ENCODE assay signal across 1 cellular context in genomic region chr17:40362696-40363479, GRCh38.
TF ChIP-seq lines count a peak whose summit lies in the region.

No MANE protein-coding gene starts in this region.

TF ChIP-seq in HepG2, 621 proteins besides CTCF, POLR2A, EP300 and RAD21 (continued from another document):
- TF ChIP-seq FOXJ3 (CRISPR knock-in tag; IDR thresholded peaks at IDR 0.05; ENCODE audit: borderline replicate concordance) (no peak), DRAP1 (CRISPR knock-in tag; IDR thresholded peaks at IDR 0.05) (peak; percentile 75), MLX (CRISPR knock-in tag; IDR thresholded peaks at IDR 0.05) (peak; percentile 68; the same call in 1 of the 2 replicates), ZNF614 (CRISPR knock-in tag; IDR thresholded peaks at IDR 0.05; ENCODE audit: borderline replicate concordance) (peak; percentile 93), ZBTB21 (CRISPR knock-in tag; IDR thresholded peaks at IDR 0.05) (no peak), ONECUT2 (CRISPR knock-in tag; IDR thresholded peaks at IDR 0.05) (no peak), HES4 (CRISPR knock-in tag; IDR thresholded peaks at IDR 0.05; ENCODE audit: borderline replicate concordance) (peak; percentile 68; the same call in 1 of the 2 replicates), TBX2 (CRISPR knock-in tag; IDR thresholded peaks at IDR 0.05; ENCODE audit: borderline replicate concordance) (peak; percentile 88), NFKB2 (CRISPR knock-in tag; IDR thresholded peaks at IDR 0.05; ENCODE audit: borderline replicate concordance) (peak; percentile 98; the same call in 1 of the 2 replicates), DR1 (CRISPR knock-in tag; IDR thresholded peaks at IDR 0.05) (peak; percentile 75), ZNF317 (CRISPR knock-in tag; IDR thresholded peaks at IDR 0.05) (0 out of 2 replicates have a peak, but pooled peaks have one; percentile 57), MEIS2 (CRISPR knock-in tag; IDR thresholded peaks at IDR 0.05) (peak; percentile 88), RBFOX2 (IDR thresholded peaks at IDR 0.05; ENCODE audit: low read depth, low read length) (peak; percentile 90), IRF2 (CRISPR knock-in tag; IDR thresholded peaks at IDR 0.05) (peak; percentile 93), PITX1 (CRISPR knock-in tag; IDR thresholded peaks at IDR 0.05) (peak; percentile 61), ZNF782 (CRISPR knock-in tag; IDR thresholded peaks at IDR 0.05; ENCODE audit: borderline replicate concordance) (peak; percentile 65; the same call in 1 of the 2 replicates), GATAD2A (CRISPR knock-in tag; IDR thresholded peaks at IDR 0.05) (peak; percentile 82), ZNF383 (CRISPR knock-in tag; IDR thresholded peaks at IDR 0.05; ENCODE audit: borderline replicate concordance) (0 out of 2 replicates have a peak, but pooled peaks have one; percentile 29), ERF (CRISPR knock-in tag; IDR thresholded peaks at IDR 0.05) (peak; percentile 99), MTF1 (CRISPR knock-in tag; IDR thresholded peaks at IDR 0.05) (0 out of 2 replicates have a peak, but pooled peaks have one; percentile 58)
- TF ChIP-seq, protein P1, sequence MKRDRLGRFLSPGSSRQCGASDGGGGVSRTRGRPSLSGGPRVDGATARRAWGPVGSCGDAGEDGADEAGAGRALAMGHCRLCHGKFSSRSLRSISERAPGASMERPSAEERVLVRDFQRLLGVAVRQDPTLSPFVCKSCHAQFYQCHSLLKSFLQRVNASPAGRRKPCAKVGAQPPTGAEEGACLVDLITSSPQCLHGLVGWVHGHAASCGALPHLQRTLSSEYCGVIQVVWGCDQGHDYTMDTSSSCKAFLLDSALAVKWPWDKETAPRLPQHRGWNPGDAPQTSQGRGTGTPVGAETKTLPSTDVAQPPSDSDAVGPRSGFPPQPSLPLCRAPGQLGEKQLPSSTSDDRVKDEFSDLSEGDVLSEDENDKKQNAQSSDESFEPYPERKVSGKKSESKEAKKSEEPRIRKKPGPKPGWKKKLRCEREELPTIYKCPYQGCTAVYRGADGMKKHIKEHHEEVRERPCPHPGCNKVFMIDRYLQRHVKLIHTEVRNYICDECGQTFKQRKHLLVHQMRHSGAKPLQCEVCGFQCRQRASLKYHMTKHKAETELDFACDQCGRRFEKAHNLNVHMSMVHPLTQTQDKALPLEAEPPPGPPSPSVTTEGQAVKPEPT (CRISPR knock-in tag; IDR thresholded peaks at IDR 0.05; ENCODE audit: low read depth), result no peak
- TF ChIP-seq, protein P2, sequence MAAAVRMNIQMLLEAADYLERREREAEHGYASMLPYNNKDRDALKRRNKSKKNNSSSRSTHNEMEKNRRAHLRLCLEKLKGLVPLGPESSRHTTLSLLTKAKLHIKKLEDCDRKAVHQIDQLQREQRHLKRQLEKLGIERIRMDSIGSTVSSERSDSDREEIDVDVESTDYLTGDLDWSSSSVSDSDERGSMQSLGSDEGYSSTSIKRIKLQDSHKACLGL (CRISPR knock-in tag; IDR thresholded peaks at IDR 0.05), result peak; percentile 64
TF ChIP-seq in HepG2: peak in this region for 367.
